Comparison of ENCODE assay signal across 1 cellular context in genomic region chr2:100562613-100563406, GRCh38.
A peak's percentile ranks its signal among the peaks of the same experiment; 100 is the strongest.
TF ChIP-seq lines count a peak whose summit lies in the region.

PDCL3 (plus strand) TSS chr2:100562993; CDS start chr2:100563068, 75 bp downstream.

TF ChIP-seq in GM12878, 131 proteins besides CTCF, POLR2A, EP300 and RAD21 (continued from another document and continues in another):
- no peak for TF ChIP-seq ZBTB4 (CRISPR knock-in tag; IDR thresholded peaks at IDR 0.05)
- peak; percentile 28 for TF ChIP-seq PKNOX1 (IDR thresholded peaks at IDR 0.05)
- TF ChIP-seq NR2C1 (IDR thresholded peaks at IDR 0.05): peak; percentile 89
- peak; percentile 71 for TF ChIP-seq HDGF (IDR thresholded peaks at IDR 0.05)
- no peak for TF ChIP-seq CBFB (IDR thresholded peaks at IDR 0.05; ENCODE audit: low read depth)
- TF ChIP-seq SIN3A (IDR thresholded peaks at IDR 0.05; ENCODE audit: low read depth, low read length): peak; percentile 26; the same call in 1 of the 2 replicates
- TF ChIP-seq NR2C2 (IDR thresholded peaks at IDR 0.05; ENCODE audit: borderline replicate concordance, control insufficient read depth, insufficient read length, low read depth): no peak
- 0 out of 2 replicates have a peak, but pooled peaks have one; percentile 43 for TF ChIP-seq BRCA1 (IDR thresholded peaks at IDR 0.05; ENCODE audit: low read depth, low read length)
- TF ChIP-seq E2F8 (IDR thresholded peaks at IDR 0.05; ENCODE audit: low read depth, partially characterized antibody): no peak
- no peak for TF ChIP-seq CUX1 (IDR thresholded peaks at IDR 0.05; ENCODE audit: insufficient replicate concordance, low read depth, low read length)
- no peak for TF ChIP-seq BCL11A (IDR thresholded peaks at IDR 0.05; ENCODE audit: low read depth, low read length)
- TF ChIP-seq SMARCA5 (IDR thresholded peaks at IDR 0.05): 0 out of 2 replicates have a peak, but pooled peaks have one; percentile 51
- 0 out of 2 replicates have a peak, but pooled peaks have one; percentile 37 for TF ChIP-seq RELB (IDR thresholded peaks at IDR 0.05; ENCODE audit: low read depth)
- TF ChIP-seq SREBF2 (IDR thresholded peaks at IDR 0.05; ENCODE audit: low read length): no peak
- no peak for TF ChIP-seq CEBPZ (IDR thresholded peaks at IDR 0.05; ENCODE audit: low read depth, low read length)
- no peak for TF ChIP-seq ZNF24 (IDR thresholded peaks at IDR 0.05)
- peak; percentile 59; the same call in 1 of the 2 replicates for TF ChIP-seq BACH1 (IDR thresholded peaks at IDR 0.05; ENCODE audit: borderline replicate concordance)
- no peak for TF ChIP-seq PBX3 (IDR thresholded peaks at IDR 0.05; ENCODE audit: insufficient replicate concordance, low read depth, low read length)
- TF ChIP-seq HDAC2 (IDR thresholded peaks at IDR 0.05): no peak
- TF ChIP-seq PAX5 (IDR thresholded peaks at IDR 0.05; ENCODE audit: borderline replicate concordance, low read depth, low read length): no peak
- TF ChIP-seq CBX5 (IDR thresholded peaks at IDR 0.05; ENCODE audit: low read depth): peak; percentile 87; the same call in 1 of the 2 replicates
- no peak for TF ChIP-seq ESRRA (IDR thresholded peaks at IDR 0.05; ENCODE audit: low read length)
- no peak for TF ChIP-seq REST (IDR thresholded peaks at IDR 0.05; ENCODE audit: low read depth, low read length)
- TF ChIP-seq NR2F1 (conservative IDR thresholded peaks at IDR 0.05): peak; percentile 10; the same call in 1 of the 2 replicates
- TF ChIP-seq ZNF217 (IDR thresholded peaks at IDR 0.05): no peak
- TF ChIP-seq MTA2 (IDR thresholded peaks at IDR 0.05; ENCODE audit: low read depth): peak; percentile 53
- no peak for TF ChIP-seq NFIC (IDR thresholded peaks at IDR 0.05; ENCODE audit: low read depth, low read length)
- TF ChIP-seq MYC (IDR thresholded peaks at IDR 0.05; ENCODE audit: insufficient read depth, insufficient read length, insufficient replicate concordance, low read length, severe bottlenecking): peak; percentile 77
- TF ChIP-seq PML (IDR thresholded peaks at IDR 0.05; ENCODE audit: low read length): peak; percentile 61; the same call in 1 of the 2 replicates
- TF ChIP-seq SMAD1 (IDR thresholded peaks at IDR 0.05; ENCODE audit: low read depth, partially characterized antibody): no peak
- TF ChIP-seq SMC3 (IDR thresholded peaks at IDR 0.05; ENCODE audit: borderline replicate concordance, low read length): no peak
